In the genomic region with DNA sequence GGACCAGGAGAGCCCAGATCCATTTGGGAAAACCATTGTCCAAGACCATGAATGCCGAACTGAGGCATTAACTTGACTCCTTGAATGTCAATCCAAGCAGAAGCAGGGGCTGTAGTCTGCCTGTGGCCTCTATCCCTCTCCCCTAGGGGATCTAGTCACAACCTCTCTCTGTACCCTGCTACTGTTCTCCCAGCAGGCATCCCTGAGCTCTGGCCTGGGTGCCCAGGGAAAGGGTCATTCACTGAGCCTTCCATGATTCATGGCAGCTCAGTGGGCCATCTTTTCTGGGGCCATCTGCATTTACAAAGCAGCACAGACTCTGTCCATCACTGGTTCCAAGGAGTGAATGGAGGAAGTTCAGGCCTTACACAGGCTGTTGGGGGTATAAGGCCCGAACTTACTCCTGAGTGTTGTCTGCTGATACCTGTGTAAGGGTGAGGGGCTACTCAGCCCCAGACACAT, we compare ENCODE assay signal across 17 cellular contexts.
DNase-seq lines count a peak whose midpoint lies in the region; ATAC-seq, FAIRE-seq and TF ChIP-seq lines count a peak whose summit lies in the region.
"Had no signal": no experiment of that assay in that cellular context is flagged by ENCODE, and none has a peak within 500 bp of the region (broad histone marks: within the 10 kb centered on the region; RNA-seq: fewer than 3 reads in every experiment).

No MANE protein-coding gene starts in this region.

- H3K4me2 ChIP-seq in parathyroid adenoma (ENCODE audit: low read length) = no peak overlapping the region

- H3K36me3 ChIP-seq in esophagus squamous epithelium = no peaks in the 10 kb centered on the region
- H3K36me3 ChIP-seq in parathyroid adenoma (ENCODE audit: control insufficient read depth, insufficient read depth, low read length) = no peaks in the 10 kb centered on the region

- no peaks in the 10 kb centered on the region for H3K79me2 ChIP-seq in parathyroid adenoma

- H3K27me3 ChIP-seq in esophagus squamous epithelium = no peaks in the 10 kb centered on the region
- no peaks in the 10 kb centered on the region for H3K27me3 ChIP-seq in parathyroid adenoma (ENCODE audit: control insufficient read depth, insufficient read depth, low read length)
- H3K27me3 ChIP-seq: dorsolateral prefrontal cortex had no signal

- ATAC-seq in Right ventricle myocardium superior (ENCODE audit: poor library complexity) = no peak
- ATAC-seq: GM12878 had no signal

- TF ChIP-seq CTCF in esophagus squamous epithelium (IDR thresholded peaks at IDR 0.05) = peak in 2 of 6 experiments; percentile 3 to 4
- TF ChIP-seq CTCF in parathyroid adenoma (IDR thresholded peaks at IDR 0.05) = no peak

- peak; percentile 66 for FAIRE-seq in urothelium cell line (lab: Jason Lieb, UNC)
- FAIRE-seq: GM12878 had no signal

- H3K4me3 ChIP-seq in esophagus squamous epithelium (no peak overlapping the region), parathyroid adenoma (ENCODE audit: low read depth, low read length) (no peak overlapping the region)
- H3K4me3 ChIP-seq: dorsolateral prefrontal cortex, GM12878 had no signal

- no peaks in the 10 kb centered on the region for H3K9me3 ChIP-seq in esophagus squamous epithelium
- no peaks in the 10 kb centered on the region for H3K9me3 ChIP-seq in parathyroid adenoma (ENCODE audit: control insufficient read depth, low read length)

- peaks cover 33 to 74% (median 44%) of the 10 kb centered on the region in 3 donors for H3K4me1 ChIP-seq in esophagus squamous epithelium
- peaks cover 55% of the 10 kb centered on the region for H3K4me1 ChIP-seq in parathyroid adenoma

- intact Hi-C loops in cardiac septum (cut with DNase I) (loop anchor here (5.0 kb wide), 2 partner anchors 42 to 112 kb away; no protein-coding TSS in a partner anchor), Right ventricle myocardium superior (cut with DNase I) (no loop called here), esophagus squamous epithelium (cut with DNase I) (no loop called here)

- H3K27ac ChIP-seq in esophagus squamous epithelium (peak overlapping the region; percentile 68 to 88 (median 84)), parathyroid adenoma (peak overlapping the region; percentile 50)
- H3K27ac ChIP-seq: 22Rv1 had no signal

- no peak overlapping the region for H3K9ac ChIP-seq in parathyroid adenoma

- no peak for TF ChIP-seq POLR2A in esophagus squamous epithelium (IDR thresholded peaks at IDR 0.05)

- DNase-seq in cardiac septum (ENCODE audit: low spot score) (peak; percentile 72), Right ventricle myocardium superior (no peak), esophagus squamous epithelium (lab: John Stamatoyannopoulos, UW) (no peak), urothelium cell line (ENCODE audit: low spot score) (no peak), HPDE6-E6E7 (ENCODE audit: extremely low spot score) (no peak)
- no peak for DNase-seq in central memory CD4-positive, alpha-beta T cell
- DNase-seq in activated naive CD4-positive, alpha-beta T cell treated with Interleukin-2 at 50 U/mL for 16 hours = no peak
- DNase-seq: activated CD4-positive, alpha-beta T cell treated with anti-CD3 and anti-CD28 coated beads for 4 hours; activated naive CD4-positive, alpha-beta T cell treated with anti-CD3 and anti-CD28 coated beads for 36 hours; DMS 273 treated with DMSO at 0.1 percent for 48 hours; dorsolateral prefrontal cortex; H9; NCI-H1436; stimulated activated CD4-positive, alpha-beta T cell treated with anti-CD3 and anti-CD28 coated beads, Interleukin-15, amount 100 ng/mL, for 24 hours had no signal

- 55 to 82% methylated on average over 1 to 2 of the region's 2 CpGs for WGBS in esophagus squamous epithelium, 2 donors

- no peak overlapping the region for H2AFZ ChIP-seq in parathyroid adenoma
